Comparison of ENCODE assay signal across 30 cellular contexts in genomic region chr12:128008341-128008740, GRCh38.
A peak's percentile ranks its signal among the peaks of the same experiment; 100 is the strongest.
DNase-seq lines count a peak whose midpoint lies in the region; ATAC-seq and TF ChIP-seq lines count a peak whose summit lies in the region.
"Had no signal": no experiment of that assay in that cellular context is flagged by ENCODE, and none has a peak within 500 bp of the region (broad histone marks: within the 10 kb centered on the region; RNA-seq: fewer than 3 reads in every experiment).

No MANE protein-coding gene starts in this region.

- H3K36me3 Mint-ChIP-seq in osteocyte (ENCODE audit: unreplicated experiment), result no peaks in the 10 kb centered on the region
- H3K36me3 Mint-ChIP-seq: memory B cell; natural killer cell; stimulated activated memory B cell treated with anti-CD40 and anti-IgM and Interleukin-4, amounts not matched to agents 10 μg/mL and 1 μg/mL and 100 μg/mL, for 72 hours had no signal

- ATAC-seq in GM21717 (IDR thresholded peaks at IDR 0.05; ENCODE audit: unreplicated experiment) (no peak), body of pancreas (no peak), GM19324 (IDR thresholded peaks at IDR 0.05; ENCODE audit: low FRiP score, unreplicated experiment) (no peak)
- ATAC-seq: gastroesophageal sphincter; natural killer cell; sciatic nerve; stimulated activated memory B cell treated with anti-CD40 and anti-IgM and Interleukin-4, amounts not matched to agents 10 μg/mL and 1 μg/mL and 100 μg/mL, for 72 hours had no signal

- intact Hi-C loops in body of pancreas (cut with DNase I), result no loop called here

- H3K4me3 Mint-ChIP-seq in osteocyte (ENCODE audit: unreplicated experiment), result no peak overlapping the region
- H3K4me3 Mint-ChIP-seq: activated CD4-positive, alpha-beta memory T cell treated with anti-CD3 and anti-CD28 coated beads, Interleukin-2, amount 10 ng/mL, durations not matched to agents 7 days and 5 days; memory B cell; natural killer cell; stimulated activated memory B cell treated with anti-CD40 and anti-IgM and Interleukin-4, amounts not matched to agents 10 μg/mL and 1 μg/mL and 100 μg/mL, for 72 hours; T-helper 1 cell treated with Interleukin-12 subunit alpha and Interleukin-12 subunit beta and Interleukin-4 antibody, amounts not matched to agents 30 μg/mL and 1 μg/mL, for 36 hours had no signal

- H3K27ac Mint-ChIP-seq in osteocyte (ENCODE audit: unreplicated experiment), result peak overlapping the region; percentile 31
- H3K27ac Mint-ChIP-seq: activated CD4-positive, alpha-beta memory T cell treated with anti-CD3 and anti-CD28 coated beads, Interleukin-2, amount 10 ng/mL, durations not matched to agents 7 days and 5 days; memory B cell; natural killer cell; stimulated activated memory B cell treated with anti-CD40 and anti-IgM and Interleukin-4, amounts not matched to agents 10 μg/mL and 1 μg/mL and 100 μg/mL, for 72 hours; T-helper 1 cell treated with Interleukin-12 subunit alpha and Interleukin-12 subunit beta and Interleukin-4 antibody, amounts not matched to agents 30 μg/mL and 1 μg/mL, for 36 hours had no signal

- no peaks in the 10 kb centered on the region for H3K27me3 ChIP-seq in body of pancreas
- H3K27me3 ChIP-seq: gastroesophageal sphincter, testis had no signal

- TF ChIP-seq POLR2A in body of pancreas (IDR thresholded peaks at IDR 0.05), result no peak

- no peaks in the 10 kb centered on the region for H3K9me3 Mint-ChIP-seq in osteocyte (ENCODE audit: unreplicated experiment)
- H3K9me3 Mint-ChIP-seq: natural killer cell had no signal

- no peak overlapping the region for H3K27ac ChIP-seq in body of pancreas
- H3K27ac ChIP-seq: epithelial cell of prostate, gastroesophageal sphincter, HL-60, parathyroid adenoma, testis, WERI-Rb-1 had no signal

- H3K9me3 ChIP-seq in body of pancreas, result no peaks in the 10 kb centered on the region
- H3K9me3 ChIP-seq: gastroesophageal sphincter, testis had no signal

- no peak overlapping the region for H3K4me3 ChIP-seq in AG09309 (ENCODE audit: control insufficient read depth, low read depth, low read length)
- H3K4me3 ChIP-seq in epithelial cell of esophagus (ENCODE audit: low read length), result no peak overlapping the region
- no peak overlapping the region for H3K4me3 ChIP-seq in body of pancreas
- H3K4me3 ChIP-seq: gastroesophageal sphincter, testis had no signal

- H3K27me3 Mint-ChIP-seq in osteocyte (ENCODE audit: unreplicated experiment), result peaks cover 11% of the 10 kb centered on the region
- H3K27me3 Mint-ChIP-seq: activated CD4-positive, alpha-beta memory T cell treated with anti-CD3 and anti-CD28 coated beads, Interleukin-2, amount 10 ng/mL, durations not matched to agents 7 days and 5 days; stimulated activated memory B cell treated with anti-CD40 and anti-IgM and Interleukin-4, amounts not matched to agents 10 μg/mL and 1 μg/mL and 100 μg/mL, for 72 hours had no signal

- 66 to 74% methylated on average over 3 of the region's 3 CpGs for WGBS in body of pancreas, 2 donors

- H3K4me1 ChIP-seq in body of pancreas, result no peaks in the 10 kb centered on the region
- H3K4me1 ChIP-seq: gastroesophageal sphincter, parathyroid adenoma, testis had no signal

- TF ChIP-seq CTCF in AG09309 (IDR thresholded peaks at IDR 0.05; ENCODE audit: control insufficient read depth, insufficient read depth, low read depth, low read length, missing control alignments) (no peak), epithelial cell of esophagus (IDR thresholded peaks at IDR 0.05; ENCODE audit: insufficient read depth, low read depth, low read length, missing control alignments) (no peak), osteocyte (IDR thresholded peaks at IDR 0.05) (no peak), body of pancreas (IDR thresholded peaks at IDR 0.05) (no peak)

- H3K36me3 ChIP-seq in body of pancreas (replicated peaks in 1 of 2; ENCODE audit: insufficient read depth in 1 of 2, low read depth in 2 of 2), result no peaks in the 10 kb centered on the region
- H3K36me3 ChIP-seq: gastroesophageal sphincter, WERI-Rb-1 had no signal

- H3K4me1 Mint-ChIP-seq in osteocyte (ENCODE audit: unreplicated experiment), result peaks cover 17% of the 10 kb centered on the region
- H3K4me1 Mint-ChIP-seq: activated CD4-positive, alpha-beta memory T cell treated with anti-CD3 and anti-CD28 coated beads, Interleukin-2, amount 10 ng/mL, durations not matched to agents 7 days and 5 days; memory B cell; natural killer cell; stimulated activated memory B cell treated with anti-CD40 and anti-IgM and Interleukin-4, amounts not matched to agents 10 μg/mL and 1 μg/mL and 100 μg/mL, for 72 hours had no signal

- DNase-seq in AG09309 (ENCODE audit: low read depth) (peak; percentile 39), RPMI7951 (ENCODE audit: low read depth) (peak; percentile 4), epithelial cell of esophagus (ENCODE audit: low read depth) (peak; percentile 0), osteocyte (ENCODE audit: extremely low spot score, unreplicated experiment) (no peak), body of pancreas (no peak), NCI-H1694 treated with DMSO at 0.1 percent for 48 hours (lab: John Stamatoyannopoulos, UW) (no peak)
- DNase-seq: activated CD4-positive, alpha-beta memory T cell treated with anti-CD3 and anti-CD28 coated beads, Interleukin-2, amount 10 ng/mL, durations not matched to agents 7 days and 5 days; activated gamma-delta T cell; activated T-cell treated with anti-CD3 and anti-CD28 coated beads for 4 hours; caudate nucleus; DND-41; kidney; natural killer cell; NCI-H1436 treated with DMSO at 0.1 percent for 48 hours; NCI-H2171; NCI-H774; OCI-M1; stimulated activated CD4-positive, alpha-beta T cell treated with anti-CD3 and anti-CD28 coated beads, Interleukin-1b, Interleukin-23, amount 100 ng/mL, for 48 hours; testis; WERI-Rb-1 had no signal

Comparison
In these comparisons a context has a peak if more than half of its experiments do, and no peak if none do; other contexts are left out.
1. DNase-seq: peak in AG09309 (single experiment), RPMI7951 (single experiment) and epithelial cell of esophagus (single experiment); none in osteocyte (single experiment), body of pancreas (0 of 4) and NCI-H1694 treated with DMSO at 0.1 percent for 48 hours (single experiment).